In genomic region chr17:79991140-79991923, GRCh38 we compare ENCODE assay signal across 8 cellular contexts. TPM values are rescaled to one million over a fixed set of nuclear protein-coding genes. Genes with fewer than 3 reads are reported as not detected.
DNase-seq lines count a peak whose midpoint lies in the region; ATAC-seq and TF ChIP-seq lines count a peak whose summit lies in the region.

No MANE protein-coding gene starts in this region.

- H3K36me3 ChIP-seq in Caco-2 (ENCODE audit: control insufficient read depth, insufficient read depth, low read length) (no peaks in the 10 kb centered on the region; the same call in 1 of the 2 replicates), stomach (no peaks in the 10 kb centered on the region)

- H3K27ac Mint-ChIP-seq in Caco-2 (ENCODE audit: unreplicated experiment), result peak overlapping the region; percentile 100
- peak overlapping the region; percentile 47 for H3K27ac Mint-ChIP-seq in neural crest cell (ENCODE audit: unreplicated experiment)

- TF ChIP-seq POLR2A in stomach (IDR thresholded peaks at IDR 0.05), result no peak

- intact Hi-C loops in Caco-2 (cut with micrococcal nuclease; ENCODE audit: unreplicated experiment), result loop anchor here (5.0 kb wide), 1 partner anchor 39 kb away; no protein-coding TSS in a partner anchor
- intact Hi-C loops in stomach (cut with DNase I; ENCODE audit: low total_unique reads), result loop anchor here (10.0 kb wide), 1 partner anchor 187 kb away; no protein-coding TSS in a partner anchor

- peaks cover 44% of the 10 kb centered on the region for H3K4me1 Mint-ChIP-seq in Caco-2 (ENCODE audit: low read depth, unreplicated experiment)
- H3K4me1 Mint-ChIP-seq in neural crest cell, result peaks cover 47% of the 10 kb centered on the region

- WGBS in stomach, 5 donors, result 24 to 35% (median 27%) methylated on average over 22 to 28 of the region's 30 CpGs

- H3K4me1 ChIP-seq in Caco-2, result peaks cover 62% of the 10 kb centered on the region
- H3K4me1 ChIP-seq in stomach, result peaks cover 70 to 81% (median 80%) of the 10 kb centered on the region in 4 donors

- H3K27me3 ChIP-seq in Caco-2 (replicated peaks; ENCODE audit: control insufficient read depth, insufficient read depth, low read length) (no peaks in the 10 kb centered on the region), stomach (no peaks in the 10 kb centered on the region)

- H3K9me3 Mint-ChIP-seq in Caco-2 (ENCODE audit: unreplicated experiment), result no peaks in the 10 kb centered on the region
- no peaks in the 10 kb centered on the region for H3K9me3 Mint-ChIP-seq in neural crest cell

- H3K9me3 ChIP-seq in Caco-2 (no peaks in the 10 kb centered on the region), stomach (no peaks in the 10 kb centered on the region)

- POLR2A ChIA-PET in Caco-2 (lab: Charles Lee), result interaction anchor here (0.6 to 4.5 kb wide), 4 partner anchors 17 to 149 kb away, joined by 3 to 170 read pairs (median 4); partner anchors contain the start of gene CBX4

- H3K27ac ChIP-seq in stomach, result peak overlapping the region in 4 of 5 donors; percentile 41 to 81 (median 54)

- TF ChIP-seq EP300 in stomach (IDR thresholded peaks at IDR 0.05), result no peak

- H3K4me3 ChIP-seq in Caco-2 (ENCODE audit: low read depth, low read length) (peak overlapping the region; percentile 48), fibroblast of pulmonary artery (replicated peaks; ENCODE audit: low read depth, low read length) (peak overlapping the region; percentile 22), stomach (peak overlapping the region; percentile 44 to 51 (median 48))

- no peak for ATAC-seq in GM21737 (IDR thresholded peaks at IDR 0.05; ENCODE audit: unreplicated experiment)

- peak; percentile 67 to 79 for TF ChIP-seq CTCF in Caco-2 (IDR thresholded peaks at IDR 0.05; ENCODE audit: insufficient read depth in 1 of 2, low read depth in 1 of 2, low read length in 1 of 2, severe bottlenecking in 1 of 2, unreplicated experiment in 1 of 2)
- TF ChIP-seq CTCF in fibroblast of pulmonary artery (IDR thresholded peaks at IDR 0.05; ENCODE audit: low read length, missing control alignments), result peak; percentile 51
- peak; percentile 74 for TF ChIP-seq CTCF in neural crest cell (conservative IDR thresholded peaks at IDR 0.05)
- peak in 4 of 7 experiments; percentile 10 to 83 (median 70) for TF ChIP-seq CTCF in stomach (IDR thresholded peaks at IDR 0.05)

- DNase-seq in Caco-2, result peak; percentile 94 to 96
- DNase-seq in Kasumi-1 (lab: John Stamatoyannopoulos, UW), result peak; percentile 65 to 72
- DNase-seq in RKO (ENCODE audit: low spot score), result peak; percentile 55
- DNase-seq in activated T-helper 1 cell treated with anti-CD3 and anti-CD28 coated beads, Interleukin-2, amount 50 U/mL, for 16 hours (ENCODE audit: low read depth in 1 of 2, low spot score in 1 of 2), result peak; percentile 65 to 69
- peak; percentile 78 for DNase-seq in fibroblast of pulmonary artery (ENCODE audit: low read depth)
- DNase-seq in neural crest cell (ENCODE audit: low read depth, low spot score), result peak; percentile 77
- DNase-seq in stomach, result peak; percentile 90

- H3K4me3 Mint-ChIP-seq in Caco-2 (ENCODE audit: unreplicated experiment) (peak overlapping the region; percentile 96), neural crest cell (peak overlapping the region; percentile 65)

- H3K27me3 Mint-ChIP-seq in Caco-2 (ENCODE audit: insufficient read depth, unreplicated experiment) (no peaks in the 10 kb centered on the region), neural crest cell (ENCODE audit: low read depth) (peaks cover 4% of the 10 kb centered on the region)

- CTCF ChIA-PET in Caco-2 (lab: Charles Lee), result interaction anchor here (0.6 to 1.4 kb wide), 8 partner anchors 41 to 269 kb away, joined by 3 to 6 read pairs (median 4); no protein-coding TSS in a partner anchor

- H3K36me3 Mint-ChIP-seq in Caco-2 (ENCODE audit: insufficient read depth, unreplicated experiment) (peaks cover 29% of the 10 kb centered on the region), neural crest cell (ENCODE audit: low read depth) (no peaks in the 10 kb centered on the region)

- no TSS peak for BruUV-seq in Caco-2 (replicated peaks; lab: Mats Ljungman, UMichigan)

RNA-seq across cellular contexts. Expression of gene TBC1D16, which starts 44.3 kb away (rescaled TPM):
- total RNA-seq in Caco-2 (2022) (48.1 and 55.4 TPM in 2 replicates), neural crest cell (96.2 and 96.5 TPM in 2 replicates), stomach (10 to 100 TPM; 12.7 to 22.2 (median 21.0) TPM)
- 10 to 100 TPM in 1 of 3 donors, 1 to 10 TPM in 2; 3.0 to 17.1 (median 6.6) TPM for polyA plus RNA-seq in stomach

RNA-seq across cellular contexts. Expression of gene CCDC40, which starts 45.1 kb away (rescaled TPM):
- total RNA-seq in Caco-2 (2022) (3.7 and 3.9 TPM in 2 replicates), neural crest cell (22.7 and 23.8 TPM in 2 replicates), stomach (10 to 100 TPM in 2 of 5 donors, 1 to 10 TPM in 3; 3.5 to 56.2 (median 5.8) TPM)
- 1 to 10 TPM in 2 of 3 donors, under 1 TPM in 1; 0.61 to 2.2 (median 1.6) TPM for polyA plus RNA-seq in stomach
